In the genomic region with DNA sequence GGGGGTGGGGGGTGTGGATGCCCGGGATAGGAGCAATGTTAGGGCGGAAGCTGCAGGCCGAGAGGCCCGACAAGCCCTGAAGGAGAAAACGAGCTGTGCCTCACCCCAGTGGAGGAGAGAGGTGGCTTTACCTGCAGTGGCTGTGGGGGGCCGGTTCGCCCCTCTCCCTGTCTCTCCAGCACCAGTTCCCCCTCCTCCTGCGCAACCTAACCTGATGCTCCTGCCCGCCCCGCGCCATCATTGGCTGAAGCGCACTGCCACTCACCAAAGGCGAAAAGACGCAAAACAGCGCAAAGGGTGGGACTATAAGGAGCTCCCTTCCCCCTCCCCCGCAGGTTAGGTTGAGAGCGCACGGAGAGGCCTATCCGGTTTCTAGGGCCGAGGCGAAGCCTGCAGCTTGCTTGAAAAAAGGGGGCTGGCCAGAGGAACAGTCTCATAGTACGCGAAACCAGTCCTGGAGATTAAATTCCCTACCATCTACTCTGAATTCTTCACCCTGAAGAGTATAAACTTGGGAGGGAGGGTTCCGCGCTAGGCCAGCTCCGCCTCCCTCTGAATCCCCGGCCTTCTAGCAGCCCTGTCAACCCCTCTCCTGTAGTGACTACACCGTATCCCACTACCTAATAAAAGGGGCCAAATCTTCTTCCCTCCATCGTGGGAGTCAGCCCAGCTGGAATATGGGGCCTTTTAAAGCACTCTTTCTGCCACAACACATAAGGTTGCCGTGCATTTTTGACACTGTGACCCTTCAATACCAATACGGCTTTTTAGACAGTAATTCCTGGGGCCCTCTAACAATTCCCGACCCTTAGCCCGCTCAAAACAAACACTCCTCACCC, we compare ENCODE assay signal across 1 cellular context.
TF ChIP-seq lines count a peak whose summit lies in the region.

No MANE protein-coding gene starts in this region.

TF ChIP-seq in K562, 482 proteins besides CTCF, POLR2A, EP300 and RAD21 (continued from another document and continues in another):
- TF ChIP-seq ZNF449 (CRISPR knock-in tag; IDR thresholded peaks at IDR 0.05) (no peak), PTTG1 (tag; IDR thresholded peaks at IDR 0.05; ENCODE audit: low read depth) (no peak), ATF4 (CRISPR knock-in tag; IDR thresholded peaks at IDR 0.05) (no peak), ZNF277 (CRISPR knock-in tag; IDR thresholded peaks at IDR 0.05; ENCODE audit: borderline replicate concordance) (no peak), CEBPB (tag; IDR thresholded peaks at IDR 0.05) (no peak), STAG1 (CRISPR knock-in tag; IDR thresholded peaks at IDR 0.05; ENCODE audit: borderline replicate concordance) (no peak), FUS (optimal IDR thresholded peaks at IDR 0.05; ENCODE audit: low read depth, low read length) (no peak), RBM17 (IDR thresholded peaks at IDR 0.05; ENCODE audit: borderline replicate concordance, low read depth, low read length) (no peak), FOXJ2 (tag; IDR thresholded peaks at IDR 0.05) (no peak), BRF2 (IDR thresholded peaks at IDR 0.05; ENCODE audit: borderline replicate concordance, insufficient read depth, insufficient read length) (no peak), SMARCE1 (IDR thresholded peaks at IDR 0.05) (no peak), ESRRB (CRISPR knock-in tag; IDR thresholded peaks at IDR 0.05; ENCODE audit: borderline replicate concordance) (no peak), RFX5 (IDR thresholded peaks at IDR 0.05; ENCODE audit: low read depth, low read length) (no peak), EGR1 (conservative IDR thresholded peaks at IDR 0.05) (peak; percentile 81), FOXJ3 (CRISPR knock-in tag; IDR thresholded peaks at IDR 0.05) (no peak), SIN3A (IDR thresholded peaks at IDR 0.05; ENCODE audit: borderline replicate concordance in 2 of 2, control insufficient read depth in 1 of 2, low read depth in 2 of 2, low read length in 2 of 2) (no peak), L3MBTL2 (IDR thresholded peaks at IDR 0.05) (no peak), POLR2B (IDR thresholded peaks at IDR 0.05; ENCODE audit: low read depth, partially characterized antibody) (peak; percentile 73), SRSF9 (IDR thresholded peaks at IDR 0.05; ENCODE audit: borderline replicate concordance, low read depth, low read length) (no peak), CBX2 (IDR thresholded peaks at IDR 0.05; ENCODE audit: insufficient read depth, low read length, poor library complexity, severe bottlenecking) (no peak), ZEB2 (IDR thresholded peaks at IDR 0.05) (no peak), GABPA (tag; conservative IDR thresholded peaks at IDR 0.05; ENCODE audit: low read depth) (peak; percentile 72), IRF9 (tag; IDR thresholded peaks at IDR 0.05) (no peak), ZFP30 (CRISPR knock-in tag; IDR thresholded peaks at IDR 0.05; ENCODE audit: borderline replicate concordance) (no peak), NFE2L1 (tag; IDR thresholded peaks at IDR 0.05; ENCODE audit: borderline replicate concordance, low read depth) (no peak), HOMEZ (CRISPR knock-in tag; IDR thresholded peaks at IDR 0.05) (no peak), ZNF778 (CRISPR knock-in tag; IDR thresholded peaks at IDR 0.05) (no peak), TEAD1 (CRISPR knock-in tag; IDR thresholded peaks at IDR 0.05) (no peak), ZNF146 (CRISPR knock-in tag; IDR thresholded peaks at IDR 0.05; ENCODE audit: unreplicated experiment) (no peak), FOXK2 (conservative IDR thresholded peaks at IDR 0.05 in 1 of 2, IDR thresholded peaks at IDR 0.05 in 1 of 2; ENCODE audit: low read depth in 2 of 2) (peak in 1 of 2 experiments; percentile 43; a peak in 1 of 4 replicates), PHTF2 (CRISPR knock-in tag; IDR thresholded peaks at IDR 0.05) (no peak), CLOCK (CRISPR knock-in tag; IDR thresholded peaks at IDR 0.05; ENCODE audit: borderline replicate concordance) (no peak), RBM14 (IDR thresholded peaks at IDR 0.05; ENCODE audit: borderline replicate concordance, insufficient read depth, low read depth, low read length) (no peak), FOXP1 (CRISPR knock-in tag; IDR thresholded peaks at IDR 0.05) (no peak), TAL1 (IDR thresholded peaks at IDR 0.05) (no peak), PRMT5 (CRISPR knock-in tag; IDR thresholded peaks at IDR 0.05) (no peak), TEAD4 (IDR thresholded peaks at IDR 0.05; ENCODE audit: low read length) (no peak), TEAD4 (CRISPR knock-in tag; IDR thresholded peaks at IDR 0.05; ENCODE audit: borderline replicate concordance) (no peak), KDM1A (IDR thresholded peaks at IDR 0.05) (peak in 1 of 2 experiments; percentile 85; a peak in 2 of 4 replicates), ZNF41 (CRISPR knock-in tag; conservative IDR thresholded peaks at IDR 0.05) (no peak), RFX1 (IDR thresholded peaks at IDR 0.05) (no peak), MEF2A (IDR thresholded peaks at IDR 0.05; ENCODE audit: control insufficient read depth, low read depth, low read length) (no peak), ZNF274 (IDR thresholded peaks at IDR 0.05; ENCODE audit: borderline replicate concordance, low read depth, low read length) (no peak), TARDBP (IDR thresholded peaks at IDR 0.05) (no peak)
- TF ChIP-seq, protein P1, sequence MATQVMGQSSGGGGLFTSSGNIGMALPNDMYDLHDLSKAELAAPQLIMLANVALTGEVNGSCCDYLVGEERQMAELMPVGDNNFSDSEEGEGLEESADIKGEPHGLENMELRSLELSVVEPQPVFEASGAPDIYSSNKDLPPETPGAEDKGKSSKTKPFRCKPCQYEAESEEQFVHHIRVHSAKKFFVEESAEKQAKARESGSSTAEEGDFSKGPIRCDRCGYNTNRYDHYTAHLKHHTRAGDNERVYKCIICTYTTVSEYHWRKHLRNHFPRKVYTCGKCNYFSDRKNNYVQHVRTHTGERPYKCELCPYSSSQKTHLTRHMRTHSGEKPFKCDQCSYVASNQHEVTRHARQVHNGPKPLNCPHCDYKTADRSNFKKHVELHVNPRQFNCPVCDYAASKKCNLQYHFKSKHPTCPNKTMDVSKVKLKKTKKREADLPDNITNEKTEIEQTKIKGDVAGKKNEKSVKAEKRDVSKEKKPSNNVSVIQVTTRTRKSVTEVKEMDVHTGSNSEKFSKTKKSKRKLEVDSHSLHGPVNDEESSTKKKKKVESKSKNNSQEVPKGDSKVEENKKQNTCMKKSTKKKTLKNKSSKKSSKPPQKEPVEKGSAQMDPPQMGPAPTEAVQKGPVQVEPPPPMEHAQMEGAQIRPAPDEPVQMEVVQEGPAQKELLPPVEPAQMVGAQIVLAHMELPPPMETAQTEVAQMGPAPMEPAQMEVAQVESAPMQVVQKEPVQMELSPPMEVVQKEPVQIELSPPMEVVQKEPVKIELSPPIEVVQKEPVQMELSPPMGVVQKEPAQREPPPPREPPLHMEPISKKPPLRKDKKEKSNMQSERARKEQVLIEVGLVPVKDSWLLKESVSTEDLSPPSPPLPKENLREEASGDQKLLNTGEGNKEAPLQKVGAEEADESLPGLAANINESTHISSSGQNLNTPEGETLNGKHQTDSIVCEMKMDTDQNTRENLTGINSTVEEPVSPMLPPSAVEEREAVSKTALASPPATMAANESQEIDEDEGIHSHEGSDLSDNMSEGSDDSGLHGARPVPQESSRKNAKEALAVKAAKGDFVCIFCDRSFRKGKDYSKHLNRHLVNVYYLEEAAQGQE (CRISPR knock-in tag; IDR thresholded peaks at IDR 0.05; ENCODE audit: low read depth) = 0 out of 2 replicates have a peak, but pooled peaks have one; percentile 31
- TF ChIP-seq, protein P2, sequence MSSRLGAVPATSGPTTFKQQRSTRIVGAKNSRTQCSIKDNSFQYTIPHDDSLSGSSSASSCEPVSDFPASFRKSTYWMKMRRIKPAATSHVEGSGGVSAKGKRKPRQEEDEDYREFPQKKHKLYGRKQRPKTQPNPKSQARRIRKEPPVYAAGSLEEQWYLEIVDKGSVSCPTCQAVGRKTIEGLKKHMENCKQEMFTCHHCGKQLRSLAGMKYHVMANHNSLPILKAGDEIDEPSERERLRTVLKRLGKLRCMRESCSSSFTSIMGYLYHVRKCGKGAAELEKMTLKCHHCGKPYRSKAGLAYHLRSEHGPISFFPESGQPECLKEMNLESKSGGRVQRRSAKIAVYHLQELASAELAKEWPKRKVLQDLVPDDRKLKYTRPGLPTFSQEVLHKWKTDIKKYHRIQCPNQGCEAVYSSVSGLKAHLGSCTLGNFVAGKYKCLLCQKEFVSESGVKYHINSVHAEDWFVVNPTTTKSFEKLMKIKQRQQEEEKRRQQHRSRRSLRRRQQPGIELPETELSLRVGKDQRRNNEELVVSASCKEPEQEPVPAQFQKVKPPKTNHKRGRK (tag; IDR thresholded peaks at IDR 0.05) = no peak
- TF ChIP-seq, protein P3, sequence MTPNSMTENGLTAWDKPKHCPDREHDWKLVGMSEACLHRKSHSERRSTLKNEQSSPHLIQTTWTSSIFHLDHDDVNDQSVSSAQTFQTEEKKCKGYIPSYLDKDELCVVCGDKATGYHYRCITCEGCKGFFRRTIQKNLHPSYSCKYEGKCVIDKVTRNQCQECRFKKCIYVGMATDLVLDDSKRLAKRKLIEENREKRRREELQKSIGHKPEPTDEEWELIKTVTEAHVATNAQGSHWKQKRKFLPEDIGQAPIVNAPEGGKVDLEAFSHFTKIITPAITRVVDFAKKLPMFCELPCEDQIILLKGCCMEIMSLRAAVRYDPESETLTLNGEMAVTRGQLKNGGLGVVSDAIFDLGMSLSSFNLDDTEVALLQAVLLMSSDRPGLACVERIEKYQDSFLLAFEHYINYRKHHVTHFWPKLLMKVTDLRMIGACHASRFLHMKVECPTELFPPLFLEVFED (CRISPR knock-in tag; conservative IDR thresholded peaks at IDR 0.05) = 0 out of 2 replicates have a peak, but pooled peaks have one; percentile 66
